ENCODE assay signal across 9 cellular contexts in the genomic region with DNA sequence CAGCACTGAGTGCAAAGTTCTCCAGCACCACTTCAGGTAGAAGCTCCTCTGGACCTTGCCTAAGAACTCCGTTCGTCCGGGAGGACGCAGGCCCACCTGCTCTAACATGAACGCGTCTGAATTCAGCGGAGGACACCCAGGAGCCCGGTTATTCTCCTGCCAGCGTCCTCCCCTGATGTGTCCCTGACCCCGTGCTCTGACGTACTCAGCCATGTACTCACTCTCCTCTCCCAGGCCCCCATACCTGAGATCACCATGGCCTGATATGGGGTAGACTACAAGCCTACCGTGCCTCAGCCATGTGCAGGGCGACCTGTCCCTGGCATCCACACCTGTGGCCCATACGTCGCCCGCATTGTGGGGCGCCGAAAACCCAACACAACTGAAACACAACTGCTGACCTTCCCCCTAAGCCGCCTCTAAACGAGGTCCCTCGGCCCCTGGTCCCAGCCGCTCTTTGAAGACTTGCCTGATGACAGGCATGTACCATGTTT. TPM values are rescaled to one million over a fixed set of nuclear protein-coding genes. Genes with fewer than 3 reads are reported as not detected.
DNase-seq lines count a peak whose midpoint lies in the region; ATAC-seq and TF ChIP-seq lines count a peak whose summit lies in the region.
"Had no signal": no experiment of that assay in that cellular context is flagged by ENCODE, and none has a peak within 500 bp of the region (broad histone marks: within the 10 kb centered on the region; RNA-seq: fewer than 3 reads in every experiment).

No MANE protein-coding gene starts in this region.

- H3K4me3 ChIP-seq in RWPE2 (ENCODE audit: severe bottlenecking) (peak overlapping the region; percentile 86), esophagus muscularis mucosa (peak overlapping the region; percentile 84 to 92 (median 88))

- TF ChIP-seq EP300 in esophagus muscularis mucosa (IDR thresholded peaks at IDR 0.05): no peak

- intact Hi-C loops in activated CD4-positive, alpha-beta T cell treated with anti-CD3 and anti-CD28 coated beads, Interleukin-2, amount 10 ng/mL, durations not matched to agents 24 days and 14 days (cut with micrococcal nuclease): loop anchor here (1.0 to 5.0 kb wide), 6 partner anchors 20 to 100 kb away; partner anchors contain the start of genes ERVK3-1, RPS5, ZNF132 and ZNF324B
- intact Hi-C loops in esophagus muscularis mucosa (cut with DNase I): no loop called here

- H3K36me3 ChIP-seq in RWPE2 (ENCODE audit: low read depth) (peaks cover 3% of the 10 kb centered on the region), esophagus muscularis mucosa (no peaks in the 10 kb centered on the region)

- CTCF ChIA-PET in GM10248 (lab: Yijun Ruan, JAX): interaction anchor here (0.6 kb wide), 1 partner anchor 78 kb away, joined by 3 read pairs; no protein-coding TSS in a partner anchor

- peak overlapping the region; percentile 57 for H3K27ac ChIP-seq in RWPE2 (ENCODE audit: poor library complexity, severe bottlenecking)
- H3K27ac ChIP-seq in esophagus muscularis mucosa (replicated peaks in 1 of 4): peak overlapping the region; percentile 84 to 92 (median 90)

- TF ChIP-seq CTCF in RWPE2 (IDR thresholded peaks at IDR 0.05; ENCODE audit: poor library complexity, severe bottlenecking): no peak
- TF ChIP-seq CTCF in esophagus muscularis mucosa (IDR thresholded peaks at IDR 0.05): no peak
- TF ChIP-seq CTCF in omental fat pad (IDR thresholded peaks at IDR 0.05): no peak
- no peak for TF ChIP-seq CTCF in GM10248 (IDR thresholded peaks at IDR 0.05; ENCODE audit: control extremely low read depth, extremely low read depth, low read depth, missing control alignments)

- no peaks in the 10 kb centered on the region for H3K4me1 ChIP-seq in RWPE2 (ENCODE audit: insufficient read depth, poor library complexity, severe bottlenecking)
- H3K4me1 ChIP-seq in esophagus muscularis mucosa: peaks cover 17 to 27% (median 26%) of the 10 kb centered on the region in 4 donors

- H3K36me3 Mint-ChIP-seq in activated CD4-positive, alpha-beta T cell treated with anti-CD3 and anti-CD28 coated beads, Interleukin-2, amount 10 ng/mL, durations not matched to agents 24 days and 14 days (ENCODE audit: low read depth): peaks cover 10% of the 10 kb centered on the region

- H3K27ac Mint-ChIP-seq in activated CD4-positive, alpha-beta T cell treated with anti-CD3 and anti-CD28 coated beads, Interleukin-2, amount 10 ng/mL, durations not matched to agents 24 days and 14 days: peak overlapping the region; percentile 92

- no peak for TF ChIP-seq POLR2A in esophagus muscularis mucosa (IDR thresholded peaks at IDR 0.05; ENCODE audit: low read depth)

- no peak for DNase-seq in activated CD4-positive, alpha-beta T cell treated with anti-CD3 and anti-CD28 coated beads, Interleukin-2, amount 10 ng/mL, durations not matched to agents 24 days and 14 days
- DNase-seq in activated CD4-positive, alpha-beta T cell treated with anti-CD3 and anti-CD28 coated beads for 4 hours: no peak
- no peak for DNase-seq in RWPE2 (ENCODE audit: low spot score)
- no peak for DNase-seq in esophagus muscularis mucosa (ENCODE audit: extremely low spot score)
- DNase-seq in omental fat pad (ENCODE audit: low spot score): no peak
- no peak for DNase-seq in SK-N-DZ (ENCODE audit: low spot score)
- DNase-seq in GM10248 (ENCODE audit: extremely low spot score): no peak

- WGBS in esophagus muscularis mucosa: 19% methylated on average over 13 of the region's 22 CpGs

- no peaks in the 10 kb centered on the region for H3K9me3 Mint-ChIP-seq in activated CD4-positive, alpha-beta T cell treated with anti-CD3 and anti-CD28 coated beads, Interleukin-2, amount 10 ng/mL, durations not matched to agents 24 days and 14 days

- ATAC-seq in RWPE2 (ENCODE audit: low read depth): peak; percentile 37
- ATAC-seq in omental fat pad (ENCODE audit: low FRiP score): peak; percentile 7
- ATAC-seq in HG03139 (IDR thresholded peaks at IDR 0.05; ENCODE audit: unreplicated experiment): no peak

- no peaks in the 10 kb centered on the region for H3K27me3 ChIP-seq in RWPE2 (ENCODE audit: insufficient read depth, poor library complexity, severe bottlenecking)
- no peaks in the 10 kb centered on the region for H3K27me3 ChIP-seq in esophagus muscularis mucosa

- POLR2A ChIA-PET in GM10248 (lab: Yijun Ruan, JAX): interaction anchor here (1.0 kb wide), 1 partner anchor 15 kb away, joined by 3 read pairs; no protein-coding TSS in a partner anchor

- H3K9me3 ChIP-seq in RWPE2 (ENCODE audit: severe bottlenecking): no peaks in the 10 kb centered on the region
- H3K9me3 ChIP-seq in esophagus muscularis mucosa: no peaks in the 10 kb centered on the region

- peak overlapping the region; percentile 88 for H3K4me3 Mint-ChIP-seq in activated CD4-positive, alpha-beta T cell treated with anti-CD3 and anti-CD28 coated beads, Interleukin-2, amount 10 ng/mL, durations not matched to agents 24 days and 14 days

- H3K4me1 Mint-ChIP-seq in activated CD4-positive, alpha-beta T cell treated with anti-CD3 and anti-CD28 coated beads, Interleukin-2, amount 10 ng/mL, durations not matched to agents 24 days and 14 days: peaks cover 35% of the 10 kb centered on the region

- H3K27me3 Mint-ChIP-seq in activated CD4-positive, alpha-beta T cell treated with anti-CD3 and anti-CD28 coated beads, Interleukin-2, amount 10 ng/mL, durations not matched to agents 24 days and 14 days: no peaks in the 10 kb centered on the region

RNA-seq across cellular contexts. Expression of gene ZNF584, which starts 0.7 kb away (rescaled TPM):
- 17.4 and 17.7 TPM in 2 replicates for total RNA-seq in activated CD4-positive, alpha-beta T cell treated with anti-CD3 and anti-CD28 coated beads, Interleukin-2, amount 10 ng/mL, durations not matched to agents 24 days and 14 days
- total RNA-seq in esophagus muscularis mucosa: 10 to 100 TPM; 11.6 to 24.2 (median 18.9) TPM
- 10 to 100 TPM in 2 of 4 donors, 1 to 10 TPM in 2; 7.9 to 34.1 (median 9.2) TPM for total RNA-seq in omental fat pad
- 3.6 and 7.2 TPM in 2 replicates for polyA plus RNA-seq in SK-N-DZ (2014; cell fraction: cytosol; rRNA removed)
- polyA plus RNA-seq in SK-N-DZ (2014; cell fraction: nucleus; rRNA removed): 1.8 and 9.7 TPM in 2 replicates

RNA-seq across cellular contexts. Expression of gene RNF225, which starts 12.2 kb away (rescaled TPM):
- total RNA-seq in activated CD4-positive, alpha-beta T cell treated with anti-CD3 and anti-CD28 coated beads, Interleukin-2, amount 10 ng/mL, durations not matched to agents 24 days and 14 days: 0.54 and 1.1 TPM in 2 replicates
- not detected for total RNA-seq in esophagus muscularis mucosa
- not detected for total RNA-seq in omental fat pad
- not detected in 2 replicates for polyA plus RNA-seq in SK-N-DZ (2014; cell fraction: cytosol; rRNA removed)
- polyA plus RNA-seq in SK-N-DZ (2014; cell fraction: nucleus; rRNA removed): not detected in 2 replicates
- total RNA-seq: dermis microvascular lymphatic vessel endothelial cell had no signal

RNA-seq across cellular contexts. Expression of gene RPS5, which starts 20.6 kb away (rescaled TPM):
- 1,286 and 1,288 TPM in 2 replicates for total RNA-seq in activated CD4-positive, alpha-beta T cell treated with anti-CD3 and anti-CD28 coated beads, Interleukin-2, amount 10 ng/mL, durations not matched to agents 24 days and 14 days
- total RNA-seq in esophagus muscularis mucosa (1,000 to 10,000 TPM; 1,137 to 2,200 (median 1,582) TPM), omental fat pad (1,000 to 10,000 TPM; 1,379 to 1,993 (median 1,504) TPM)
- polyA plus RNA-seq in SK-N-DZ (2014; cell fraction: cytosol; rRNA removed): 2,519 and 3,162 TPM in 2 replicates
- polyA plus RNA-seq in SK-N-DZ (2014; cell fraction: nucleus; rRNA removed): 1,307 and 1,926 TPM in 2 replicates

RNA-seq across cellular contexts. Expression of gene ZNF837, which starts 26.9 kb away (rescaled TPM):
- 0.89 and 1.1 TPM in 2 replicates for total RNA-seq in activated CD4-positive, alpha-beta T cell treated with anti-CD3 and anti-CD28 coated beads, Interleukin-2, amount 10 ng/mL, durations not matched to agents 24 days and 14 days
- 1 to 10 TPM; 1.5 to 3.7 (median 2.1) TPM for total RNA-seq in esophagus muscularis mucosa
- 1 to 10 TPM in 3 of 4 donors, under 1 TPM in 1; 0.48 to 4.4 (median 2.1) TPM for total RNA-seq in omental fat pad
- 2.4 and 4.2 TPM in 2 replicates for polyA plus RNA-seq in SK-N-DZ (2014; cell fraction: cytosol; rRNA removed)
- 1.7 and 5.6 TPM in 2 replicates for polyA plus RNA-seq in SK-N-DZ (2014; cell fraction: nucleus; rRNA removed)

RNA-seq across cellular contexts. Expression of gene ZNF132, which starts 32.2 kb away (rescaled TPM):
- total RNA-seq in activated CD4-positive, alpha-beta T cell treated with anti-CD3 and anti-CD28 coated beads, Interleukin-2, amount 10 ng/mL, durations not matched to agents 24 days and 14 days: 3.6 and 3.8 TPM in 2 replicates
- 1 to 10 TPM; 3.7 to 6.7 (median 4.5) TPM for total RNA-seq in esophagus muscularis mucosa
- total RNA-seq in omental fat pad: 1 to 10 TPM; 4.0 to 8.2 (median 4.6) TPM
- 1.4 and 2.2 TPM in 2 replicates for polyA plus RNA-seq in SK-N-DZ (2014; cell fraction: cytosol; rRNA removed)
- polyA plus RNA-seq in SK-N-DZ (2014; cell fraction: nucleus; rRNA removed): 1.2 and 1.3 TPM in 2 replicates
